Comparison of ENCODE assay signal across 11 cellular contexts in the genomic region with DNA sequence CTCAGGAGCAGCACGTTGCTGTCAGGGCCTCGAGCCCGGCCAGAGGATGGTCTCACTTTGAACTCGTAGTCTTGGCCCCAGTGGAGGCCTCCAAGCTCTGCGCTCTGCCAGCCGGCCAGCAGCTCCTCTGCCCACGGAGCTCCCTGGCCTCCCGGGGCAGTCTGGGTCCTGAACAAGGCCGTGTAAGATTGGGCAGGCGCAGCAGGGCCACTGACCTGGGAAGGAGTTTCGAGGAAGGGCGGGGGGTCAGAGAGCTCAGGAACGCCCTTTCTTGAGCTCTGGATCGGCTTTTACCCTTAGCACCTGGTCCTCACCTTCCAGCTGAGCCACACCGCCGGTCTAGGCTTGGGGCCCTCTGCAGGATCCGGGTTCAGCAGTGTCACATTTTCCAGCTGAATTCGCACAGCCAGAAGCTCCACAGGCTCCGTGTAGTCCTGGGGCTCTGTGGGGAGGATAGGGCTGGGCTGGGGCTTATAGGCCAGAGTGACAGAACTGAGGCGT. TPM values are rescaled to one million over a fixed set of nuclear protein-coding genes. Genes with fewer than 3 reads are reported as not detected.
A peak's percentile ranks its signal among the peaks of the same experiment; 100 is the strongest.
DNase-seq lines count a peak whose midpoint lies in the region; ATAC-seq, FAIRE-seq and TF ChIP-seq lines count a peak whose summit lies in the region.
"Had no signal": no experiment of that assay in that cellular context is flagged by ENCODE, and none has a peak within 500 bp of the region (broad histone marks: within the 10 kb centered on the region; RNA-seq: fewer than 3 reads in every experiment).

No MANE protein-coding gene starts in this region.

- H3K4me3 ChIP-seq in left lung, result peak overlapping the region; percentile 13 to 44

- H3K27me3 ChIP-seq in left lung, result peaks cover 0 to 4% of the 10 kb centered on the region in 2 donors

- H3K27ac ChIP-seq in left lung, result peak overlapping the region in 1 of 2 donors; percentile 43

- no peak for ATAC-seq in left lung
- ATAC-seq: stimulated activated effector memory CD8-positive, alpha-beta T cell treated with anti-CD3 and anti-CD28 coated beads, Interleukin-12 subunit alpha, Interleukin-12 subunit beta, amount 100 ng/mL, for 72 hours had no signal

- TF ChIP-seq CTCF in D721Med (IDR thresholded peaks at IDR 0.05; ENCODE audit: insufficient read depth, missing control alignments), result no peak
- TF ChIP-seq CTCF in left lung (IDR thresholded peaks at IDR 0.05), result no peak

- peak; percentile 4 for DNase-seq in D721Med (ENCODE audit: insufficient read length, low spot score)
- DNase-seq in left lung, result no peak
- DNase-seq in NCI-H187 treated with DMSO at 0.1 percent for 48 hours (lab: John Stamatoyannopoulos, UW), result no peak
- no peak for DNase-seq in AML-193 (lab: John Stamatoyannopoulos, UW)
- DNase-seq: activated CD4-positive, CD25-positive, alpha-beta regulatory T cell; NCI-H1436 treated with DMSO at 0.1 percent for 48 hours; SW 1271 had no signal

- no peak for FAIRE-seq in D721Med (lab: Jason Lieb, UNC)

- peaks cover 4 to 16% of the 10 kb centered on the region in 2 donors for H3K4me1 ChIP-seq in left lung

- intact Hi-C loops in left lung (cut with DNase I), result no loop called here

- H3K36me3 ChIP-seq in left lung, result no peaks in the 10 kb centered on the region

- H3K9me3 ChIP-seq in left lung, result no peaks in the 10 kb centered on the region

RNA-seq across cellular contexts. Expression of a gene that starts 2.1 kb away (rescaled TPM):
- 10 to 100 TPM; 38.2 to 39.4 TPM for total RNA-seq in left lung
- total RNA-seq: NCI-H460 had no signal

RNA-seq across cellular contexts. Expression of a gene that starts 23.5 kb away (rescaled TPM):
- not detected for total RNA-seq in left lung
- total RNA-seq: fibroblast of lung, mononuclear cell, NCI-H460 had no signal

RNA-seq across cellular contexts. Expression of a gene that starts 30.3 kb away (rescaled TPM):
- total RNA-seq in left lung, result 10 to 100 TPM; 11.0 to 11.4 TPM

RNA-seq across cellular contexts. Expression of a gene that starts 40.3 kb away (rescaled TPM):
- total RNA-seq in left lung, result not detected
- total RNA-seq: NCI-H460 had no signal

RNA-seq across cellular contexts. Expression of a gene that starts 58.5 kb away (rescaled TPM):
- 1 to 10 TPM; 1.7 to 2.7 TPM for total RNA-seq in left lung
